10 cellular contexts compared by ENCODE assay signal in genomic region chrX:1537716-1538090, GRCh38. TPM values are rescaled to one million over a fixed set of nuclear protein-coding genes. Genes with fewer than 3 reads are reported as not detected.
DNase-seq lines count a peak whose midpoint lies in the region; ATAC-seq and TF ChIP-seq lines count a peak whose summit lies in the region.
"Not testable (repeated sequence)": the region's sequence is repeated elsewhere in the genome, so short reads cannot be mapped to it uniquely, and the experiment has no call there.
"Had no signal": no experiment of that assay in that cellular context is flagged by ENCODE, and none has a peak within 500 bp of the region (broad histone marks: within the 10 kb centered on the region; RNA-seq: fewer than 3 reads in every experiment).

No MANE protein-coding gene starts in this region.

- H3K36me3 ChIP-seq in CD8-positive, alpha-beta T cell (ENCODE audit: insufficient read depth, low read length); Karpas-422 (ENCODE audit: insufficient read depth, low read length); lower lobe of right lung; parathyroid adenoma (ENCODE audit: control insufficient read depth, insufficient read depth, low read length); thyroid gland: not testable (repeated sequence)

- DNase-seq in CD8-positive, alpha-beta T cell; Karpas-422; T-helper 17 cell; activated T-helper 2 cell treated with anti-CD3 and anti-CD28 coated beads, Interferon-gamma antibody, Interleukin-2, Interleukin-4, amounts not matched to agents 10 μg/mL and 5 μg/mL and 100 μg/mL, durations not matched to agents 14 hours and 24 hours and 36 hours (ENCODE audit: low spot score); coronary artery (ENCODE audit: low spot score); lower lobe of right lung; thyroid gland: not testable (repeated sequence)

- not testable (repeated sequence) for H3K27me3 ChIP-seq in CD8-positive, alpha-beta T cell (ENCODE audit: insufficient read depth, low read length); Karpas-422 (ENCODE audit: low read length); lower lobe of right lung (ENCODE audit: low read depth); parathyroid adenoma (ENCODE audit: control insufficient read depth, insufficient read depth, low read length); thyroid gland

- not testable (repeated sequence) for H3K27me3 Mint-ChIP-seq in CD8-positive, alpha-beta T cell (ENCODE audit: low read depth); T-helper 17 cell; activated T-helper 2 cell treated with anti-CD3 and anti-CD28 coated beads, Interferon-gamma antibody, Interleukin-2, Interleukin-4, amounts not matched to agents 10 μg/mL and 5 μg/mL and 100 μg/mL, durations not matched to agents 14 hours and 24 hours and 36 hours (ENCODE audit: low read depth)

- H3K9ac ChIP-seq in Karpas-422 (ENCODE audit: low read length): peak overlapping the region; percentile 99
- H3K9ac ChIP-seq in parathyroid adenoma: not testable (repeated sequence)

- H3K79me2 ChIP-seq in Karpas-422 (ENCODE audit: low read length): peaks cover 30% of the 10 kb centered on the region
- not testable (repeated sequence) for H3K79me2 ChIP-seq in parathyroid adenoma

- peaks cover 27% of the 10 kb centered on the region for H3K36me3 Mint-ChIP-seq in CD8-positive, alpha-beta T cell
- not testable (repeated sequence) for H3K36me3 Mint-ChIP-seq in T-helper 17 cell (ENCODE audit: low read depth)
- H3K36me3 Mint-ChIP-seq in activated T-helper 2 cell treated with anti-CD3 and anti-CD28 coated beads, Interferon-gamma antibody, Interleukin-2, Interleukin-4, amounts not matched to agents 10 μg/mL and 5 μg/mL and 100 μg/mL, durations not matched to agents 14 hours and 24 hours and 36 hours (ENCODE audit: low read depth): peaks cover 12% of the 10 kb centered on the region

- H3K9me3 ChIP-seq in CD8-positive, alpha-beta T cell (ENCODE audit: low read length); Karpas-422 (ENCODE audit: low read length); T-helper 17 cell (ENCODE audit: control insufficient read depth, low read length, poor library complexity, severe bottlenecking); lower lobe of right lung; parathyroid adenoma (ENCODE audit: control insufficient read depth, low read length); thyroid gland: not testable (repeated sequence)

- H3K9me3 Mint-ChIP-seq in CD8-positive, alpha-beta T cell; activated T-helper 2 cell treated with anti-CD3 and anti-CD28 coated beads, Interferon-gamma antibody, Interleukin-2, Interleukin-4, amounts not matched to agents 10 μg/mL and 5 μg/mL and 100 μg/mL, durations not matched to agents 14 hours and 24 hours and 36 hours: not testable (repeated sequence)

- H2AFZ ChIP-seq in Karpas-422 (ENCODE audit: low read length): peak overlapping the region; percentile 37; the same call in 1 of the 2 replicates
- not testable (repeated sequence) for H2AFZ ChIP-seq in parathyroid adenoma

- WGBS in thyroid gland, 2 donors: 74 to 78% methylated on average over 7 of the region's 7 CpGs

- H4K20me1 ChIP-seq in Karpas-422 (ENCODE audit: insufficient read depth, low read depth, low read length): not testable (repeated sequence)

- peaks cover 18% of the 10 kb centered on the region for H3K4me1 Mint-ChIP-seq in CD8-positive, alpha-beta T cell (ENCODE audit: low read depth)
- H3K4me1 Mint-ChIP-seq in T-helper 17 cell: peaks cover 16% of the 10 kb centered on the region
- H3K4me1 Mint-ChIP-seq in activated T-helper 2 cell treated with anti-CD3 and anti-CD28 coated beads, Interferon-gamma antibody, Interleukin-2, Interleukin-4, amounts not matched to agents 10 μg/mL and 5 μg/mL and 100 μg/mL, durations not matched to agents 14 hours and 24 hours and 36 hours (ENCODE audit: low read depth): peaks cover 14% of the 10 kb centered on the region

- H3K4me2 ChIP-seq in Karpas-422 (ENCODE audit: low read depth, low read length, poor library complexity, severe bottlenecking) (peak overlapping the region; percentile 93), parathyroid adenoma (ENCODE audit: low read length) (peak overlapping the region; percentile 17)

- H3K4me3 ChIP-seq in CD8-positive, alpha-beta T cell (ENCODE audit: low read depth, low read length): peak overlapping the region; percentile 71
- H3K4me3 ChIP-seq in Karpas-422 (ENCODE audit: low read length) (peak overlapping the region; percentile 98), coronary artery (peak overlapping the region; percentile 63), lower lobe of right lung (peak overlapping the region; percentile 54), parathyroid adenoma (ENCODE audit: low read depth, low read length) (peak overlapping the region; percentile 5)
- not testable (repeated sequence) for H3K4me3 ChIP-seq in thyroid gland (replicated peaks in 1 of 3)

- not testable (repeated sequence) for TF ChIP-seq POLR2A in thyroid gland (IDR thresholded peaks at IDR 0.05)

- H3K9me2 ChIP-seq in Karpas-422 (replicated peaks; ENCODE audit: insufficient read depth, low read length): not testable (repeated sequence)

- CTCF ChIA-PET in CD8-positive, alpha-beta T cell (lab: Charles Lee): not testable (repeated sequence)

- ATAC-seq in CD8-positive, alpha-beta T cell; T-helper 17 cell; lower lobe of right lung: not testable (repeated sequence)

- not testable (repeated sequence) for TF ChIP-seq CTCF in CD8-positive, alpha-beta T cell (IDR thresholded peaks at IDR 0.05); coronary artery (IDR thresholded peaks at IDR 0.05); lower lobe of right lung (IDR thresholded peaks at IDR 0.05); parathyroid adenoma (IDR thresholded peaks at IDR 0.05); thyroid gland (IDR thresholded peaks at IDR 0.05)

- H3K27ac Mint-ChIP-seq in CD8-positive, alpha-beta T cell: peak overlapping the region; percentile 98
- H3K27ac Mint-ChIP-seq in T-helper 17 cell: peak overlapping the region; percentile 99
- peak overlapping the region; percentile 99 for H3K27ac Mint-ChIP-seq in activated T-helper 2 cell treated with anti-CD3 and anti-CD28 coated beads, Interferon-gamma antibody, Interleukin-2, Interleukin-4, amounts not matched to agents 10 μg/mL and 5 μg/mL and 100 μg/mL, durations not matched to agents 14 hours and 24 hours and 36 hours

- intact Hi-C loops in CD8-positive, alpha-beta T cell (cut with DNase I, micrococcal nuclease): loop anchor here (1.0 to 10.0 kb wide), 15 partner anchors 16 to 1157 kb away; partner anchors contain the start of genes AKAP17A (in 2 of the 2), SLC25A6 (in 2 of the 2) and CD99 (in 1 of the 2)
- intact Hi-C loops in activated T-helper 2 cell treated with anti-CD3 and anti-CD28 coated beads, Interferon-gamma antibody, Interleukin-2, Interleukin-4, amounts not matched to agents 10 μg/mL and 5 μg/mL and 100 μg/mL, durations not matched to agents 14 hours and 24 hours and 36 hours (cut with micrococcal nuclease): loop anchor here (1.0 to 5.0 kb wide), 8 partner anchors 35 to 145 kb away; partner anchors contain the start of genes AKAP17A and SLC25A6
- intact Hi-C loops in lower lobe of right lung (cut with DNase I); thyroid gland (cut with DNase I): not testable (repeated sequence)

- POLR2A ChIA-PET in CD8-positive, alpha-beta T cell (lab: Charles Lee): not testable (repeated sequence)

- H3K4me3 Mint-ChIP-seq in CD8-positive, alpha-beta T cell: peak overlapping the region; percentile 98
- H3K4me3 Mint-ChIP-seq in T-helper 17 cell: peak overlapping the region; percentile 95
- peak overlapping the region; percentile 94 for H3K4me3 Mint-ChIP-seq in activated T-helper 2 cell treated with anti-CD3 and anti-CD28 coated beads, Interferon-gamma antibody, Interleukin-2, Interleukin-4, amounts not matched to agents 10 μg/mL and 5 μg/mL and 100 μg/mL, durations not matched to agents 14 hours and 24 hours and 36 hours (ENCODE audit: low read depth)

- peaks cover 15% of the 10 kb centered on the region for H3K4me1 ChIP-seq in CD8-positive, alpha-beta T cell (ENCODE audit: insufficient read depth, low read length)
- peaks cover 25% of the 10 kb centered on the region for H3K4me1 ChIP-seq in Karpas-422 (ENCODE audit: low read length)
- H3K4me1 ChIP-seq in lower lobe of right lung, parathyroid adenoma, thyroid gland: not testable (repeated sequence)

- peak overlapping the region; percentile 92 for H3K27ac ChIP-seq in CD8-positive, alpha-beta T cell (ENCODE audit: low read depth, low read length)
- H3K27ac ChIP-seq in Karpas-422 (ENCODE audit: low read length) (peak overlapping the region; percentile 96), coronary artery (peak overlapping the region in 1 of 2 donors; percentile 62), lower lobe of right lung (peak overlapping the region; percentile 73), parathyroid adenoma (peak overlapping the region; percentile 65), thyroid gland (peak overlapping the region; percentile 25 to 76 (median 49))

RNA-seq across cellular contexts. Expression of gene P2RY8, which starts 0.7 kb away (rescaled TPM):
- total RNA-seq in CD8-positive, alpha-beta T cell: 100 to 1,000 TPM; 196 to 197 TPM
- total RNA-seq in Karpas-422 (2014; rRNA removed; shearing (Covaris generic); ENCODE audit: low replicate concordance): 87.1 and 130 TPM in 2 replicates
- 100 to 1,000 TPM; 131 to 141 TPM for total RNA-seq in T-helper 17 cell
- total RNA-seq in activated T-helper 2 cell treated with anti-CD3 and anti-CD28 coated beads, Interferon-gamma antibody, Interleukin-2, Interleukin-4, amounts not matched to agents 10 μg/mL and 5 μg/mL and 100 μg/mL, durations not matched to agents 14 hours and 24 hours and 36 hours: 33.1 and 34.5 TPM in 2 replicates
- 3.0 TPM for total RNA-seq in lower lobe of right lung
- total RNA-seq in thyroid gland: 10 to 100 TPM in 1 of 4 donors, 1 to 10 TPM in 3; 2.4 to 11.9 (median 3.0) TPM
- total RNA-seq: astrocyte, temporal lobe had no signal

RNA-seq across cellular contexts. Expression of gene AKAP17A, which starts 53.7 kb away (rescaled TPM):
- total RNA-seq in CD8-positive, alpha-beta T cell: 100 to 1,000 TPM; 193 to 209 TPM
- 27.9 and 66.6 TPM in 2 replicates for total RNA-seq in Karpas-422 (2014; rRNA removed; shearing (Covaris generic); ENCODE audit: low replicate concordance)
- total RNA-seq in T-helper 17 cell (100 to 1,000 TPM in 1 of 2 donors, 10 to 100 TPM in 1; 98.7 to 102 TPM), lower lobe of right lung (39.8 TPM), thyroid gland (10 to 100 TPM; 56.7 to 82.6 (median 63.1) TPM)
- total RNA-seq in activated T-helper 2 cell treated with anti-CD3 and anti-CD28 coated beads, Interferon-gamma antibody, Interleukin-2, Interleukin-4, amounts not matched to agents 10 μg/mL and 5 μg/mL and 100 μg/mL, durations not matched to agents 14 hours and 24 hours and 36 hours: 67.4 and 67.6 TPM in 2 replicates
